1 cellular context compared by ENCODE assay signal in genomic region chr4:182207806-182208483, GRCh38.
TF ChIP-seq lines count a peak whose summit lies in the region.

No MANE protein-coding gene starts in this region.

TF ChIP-seq in H1, 55 proteins besides CTCF, POLR2A, EP300 and RAD21 (continued from another document):
- TF ChIP-seq CHD7 (IDR thresholded peaks at IDR 0.05; ENCODE audit: insufficient replicate concordance, low read length): no peak
- TF ChIP-seq SRF (IDR thresholded peaks at IDR 0.05; ENCODE audit: low read depth, low read length): no peak
- TF ChIP-seq SIN3A (conservative IDR thresholded peaks at IDR 0.05 in 1 of 2, IDR thresholded peaks at IDR 0.05 in 1 of 2; ENCODE audit: low read depth in 1 of 2, low read length in 2 of 2): no peak
- TF ChIP-seq SIRT6 (IDR thresholded peaks at IDR 0.05; ENCODE audit: low read length): no peak
- no peak for TF ChIP-seq NANOG (IDR thresholded peaks at IDR 0.05; ENCODE audit: insufficient read depth, low read depth, low read length, poor library complexity, severe bottlenecking)
- TF ChIP-seq CEBPB (IDR thresholded peaks at IDR 0.05; ENCODE audit: low read depth, low read length): no peak
- TF ChIP-seq TAF7 (optimal IDR thresholded peaks at IDR 0.05; ENCODE audit: borderline replicate concordance, low read depth, low read length): no peak
- no peak for TF ChIP-seq SUZ12 (IDR thresholded peaks at IDR 0.05; ENCODE audit: low read length)
